In the genomic region with DNA sequence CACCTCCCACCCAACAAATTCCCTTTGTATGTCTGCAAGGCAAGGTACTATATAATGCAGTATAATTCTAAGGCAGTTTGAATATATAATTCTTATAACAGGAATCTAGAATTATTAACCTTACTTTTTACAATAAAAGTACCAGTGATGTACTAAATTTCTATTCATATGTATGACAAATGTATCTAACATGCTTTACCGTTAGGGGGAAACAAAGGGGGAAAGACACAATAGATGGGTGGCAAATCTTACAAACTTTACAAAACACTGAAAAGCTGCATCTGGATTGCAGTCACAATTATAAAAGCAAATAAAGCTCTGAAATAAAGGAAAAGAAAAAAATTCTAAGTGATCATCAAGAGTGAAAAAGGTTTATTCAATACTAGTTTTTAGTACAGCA, we compare ENCODE assay signal across 8 cellular contexts. TPM values are rescaled to one million over a fixed set of nuclear protein-coding genes. Genes with fewer than 3 reads are reported as not detected.
A peak's percentile ranks its signal among the peaks of the same experiment; 100 is the strongest.
DNase-seq lines count a peak whose midpoint lies in the region; ATAC-seq and TF ChIP-seq lines count a peak whose summit lies in the region.

No MANE protein-coding gene starts in this region.

- H3K9me3 ChIP-seq in DOHH2 (ENCODE audit: control insufficient read depth, insufficient read depth, low read length): no peaks in the 10 kb centered on the region
- H3K9me3 ChIP-seq in endodermal cell (ENCODE audit: control insufficient read depth, low read length): no peaks in the 10 kb centered on the region
- H3K9me3 ChIP-seq in neuronal stem cell (replicated peaks in 1 of 2; ENCODE audit: control insufficient read depth in 2 of 2, insufficient read depth in 1 of 2, low read depth in 1 of 2, low read length in 2 of 2): peaks cover 0 to 3% of the 10 kb centered on the region in 2 donors

- H3K18ac ChIP-seq in neuronal stem cell (ENCODE audit: low read length): no peak overlapping the region

- H3K4me1 ChIP-seq in DOHH2 (ENCODE audit: control insufficient read depth, low read length): peaks cover 28% of the 10 kb centered on the region
- H3K4me1 ChIP-seq in endodermal cell (ENCODE audit: control insufficient read depth, insufficient read depth, low read length): no peaks in the 10 kb centered on the region
- peaks cover 7 to 15% of the 10 kb centered on the region in 2 donors for H3K4me1 ChIP-seq in neuronal stem cell (ENCODE audit: control insufficient read depth in 2 of 2, insufficient read depth in 1 of 2, low read depth in 1 of 2, low read length in 2 of 2)

- H3K27me3 ChIP-seq in DOHH2 (ENCODE audit: control insufficient read depth, low read length) (peaks cover 5% of the 10 kb centered on the region), endodermal cell (ENCODE audit: control insufficient read depth, insufficient read depth, low read length, poor library complexity, severe bottlenecking) (no peaks in the 10 kb centered on the region), neuronal stem cell (ENCODE audit: control insufficient read depth in 3 of 3, insufficient read depth in 3 of 3, low read depth in 1 of 3, low read length in 3 of 3) (no peaks in the 10 kb centered on the region)

- H3K4me1 Mint-ChIP-seq in endodermal cell: peaks cover 19% of the 10 kb centered on the region

- H2BK12ac ChIP-seq in neuronal stem cell (ENCODE audit: low read length): no peak overlapping the region

- H4K8ac ChIP-seq in neuronal stem cell (ENCODE audit: low read depth, low read length): no peak overlapping the region

- H3K9me2 ChIP-seq in DOHH2 (replicated peaks; ENCODE audit: control insufficient read depth, low read length): no peaks in the 10 kb centered on the region

- ATAC-seq in GM21526 (IDR thresholded peaks at IDR 0.05; ENCODE audit: low FRiP score, unreplicated experiment): no peak

- no peak overlapping the region for H2BK15ac ChIP-seq in neuronal stem cell (ENCODE audit: low read length)

- peaks cover 4% of the 10 kb centered on the region for H3K79me2 ChIP-seq in DOHH2 (ENCODE audit: control insufficient read depth, low read length)

- no peaks in the 10 kb centered on the region for H3K9me3 Mint-ChIP-seq in endodermal cell

- H2AFZ ChIP-seq in neuronal stem cell (ENCODE audit: low read length): no peak overlapping the region

- H3K9ac ChIP-seq in endodermal cell (ENCODE audit: extremely low read depth, low read length, poor library complexity, severe bottlenecking) (peak overlapping the region; percentile 61), neuronal stem cell (ENCODE audit: low read depth, low read length, poor library complexity) (no peak overlapping the region)

- peak; percentile 29 for TF ChIP-seq CTCF in DOHH2 (IDR thresholded peaks at IDR 0.05; ENCODE audit: low read depth, low read length, poor library complexity, severe bottlenecking)
- TF ChIP-seq CTCF in NB4 (IDR thresholded peaks at IDR 0.05; ENCODE audit: low read depth, low read length): no peak
- no peak for TF ChIP-seq CTCF in endodermal cell (conservative IDR thresholded peaks at IDR 0.05)

- no peaks in the 10 kb centered on the region for H4K20me1 ChIP-seq in DOHH2 (ENCODE audit: control insufficient read depth, insufficient read depth, low read depth, low read length)

- no peak overlapping the region for H3K27ac Mint-ChIP-seq in endodermal cell

- H3K4me3 ChIP-seq in DOHH2 (ENCODE audit: low read length) (peak overlapping the region; percentile 75), NB4 (ENCODE audit: low read depth, low read length) (peak overlapping the region; percentile 79), endodermal cell (ENCODE audit: low read length) (peak overlapping the region; percentile 96), neuronal stem cell (ENCODE audit: low read length in 2 of 2) (peak overlapping the region; percentile 75 to 80)

- no peaks in the 10 kb centered on the region; the same call in 1 of the 2 replicates for H3F3A ChIP-seq in DOHH2 (ENCODE audit: control insufficient read depth, insufficient read depth)

- H2BK120ac ChIP-seq in neuronal stem cell (ENCODE audit: low read depth, low read length): no peak overlapping the region

- H4K91ac ChIP-seq in neuronal stem cell (ENCODE audit: low read depth, low read length, poor library complexity): no peak overlapping the region

- H3K23ac ChIP-seq in neuronal stem cell (ENCODE audit: low read depth, low read length, poor library complexity): no peak overlapping the region

- no peak overlapping the region for H2AK5ac ChIP-seq in neuronal stem cell (ENCODE audit: low read depth, low read length)

- H3K4me2 ChIP-seq in DOHH2 (ENCODE audit: low read length) (peak overlapping the region; percentile 77), neuronal stem cell (ENCODE audit: insufficient read depth, low read length, poor library complexity, severe bottlenecking) (no peak overlapping the region)

- no peak overlapping the region for H2BK5ac ChIP-seq in neuronal stem cell (ENCODE audit: low read length)

- H3K79me1 ChIP-seq in neuronal stem cell (ENCODE audit: low read depth, low read length): no peaks in the 10 kb centered on the region

- DNase-seq in NB4 (ENCODE audit: low read depth) (no peak), endodermal cell (no peak), neuronal stem cell (ENCODE audit: low spot score) (no peak), NCI-H2107 treated with DMSO at 0.1 percent for 48 hours (lab: John Stamatoyannopoulos, UW; ENCODE audit: unreplicated experiment) (no peak), 8988T (no peak)
- DNase-seq in activated CD4-positive, alpha-beta T cell treated with anti-CD3 and anti-CD28 coated beads for 48 hours: no peak

- peaks cover 9% of the 10 kb centered on the region for H3K27me3 Mint-ChIP-seq in endodermal cell (ENCODE audit: insufficient read depth)

- no peaks in the 10 kb centered on the region for H3K36me3 Mint-ChIP-seq in endodermal cell (ENCODE audit: low read depth)

- H3K27ac ChIP-seq in DOHH2 (ENCODE audit: low read depth, low read length): no peak overlapping the region
- H3K27ac ChIP-seq in endodermal cell (ENCODE audit: low read depth, low read length): no peak overlapping the region
- H3K27ac ChIP-seq in neuronal stem cell (replicated peaks; ENCODE audit: low read length): no peak overlapping the region

- H3K4ac ChIP-seq in neuronal stem cell (ENCODE audit: low read length): no peak overlapping the region

- 43% methylated on average over 1 of the region's 1 CpG; no CpG with 5 or more reads in 1 of the 2 experiments for WGBS in endodermal cell (ENCODE audit: insufficient coverage in 1 of 2, insufficient read length in 1 of 2), 2 experiments
- no CpG with 5 or more reads among the region's 1 CpG for WGBS in neuronal stem cell (ENCODE audit: extremely low coverage in 2 of 2, insufficient read length in 2 of 2, insufficient replicate concordance in 1 of 2), 2 donors

- H3K14ac ChIP-seq in neuronal stem cell (ENCODE audit: low read length): no peak overlapping the region

- H3K36me3 ChIP-seq in DOHH2 (ENCODE audit: control insufficient read depth, low read length): no peaks in the 10 kb centered on the region
- H3K36me3 ChIP-seq in endodermal cell (ENCODE audit: control insufficient read depth, insufficient read depth, low read length): no peaks in the 10 kb centered on the region
- H3K36me3 ChIP-seq in neuronal stem cell (replicated peaks in 1 of 2; ENCODE audit: control insufficient read depth in 2 of 2, insufficient read depth in 2 of 2, low read length in 2 of 2): peaks cover 2 to 30% of the 10 kb centered on the region in 2 donors

- peak overlapping the region; percentile 93 for H3K4me3 Mint-ChIP-seq in endodermal cell

- no peak for TF ChIP-seq POLR2A in NB4 (IDR thresholded peaks at IDR 0.05; ENCODE audit: extremely low read depth, insufficient read length)

RNA-seq across cellular contexts. Expression of gene PIK3R3, which starts 2.3 kb away (rescaled TPM):
- total RNA-seq in endodermal cell: 10 to 100 TPM; 18.4 to 19.0 TPM
- polyA plus RNA-seq in endodermal cell (2013, experiment 1 of 2): 31.1 TPM
- polyA plus RNA-seq in endodermal cell (2013, experiment 2 of 2): 30.2 TPM
- 39.4 TPM for polyA plus RNA-seq in neuronal stem cell (2013, experiment 1 of 2)
- polyA plus RNA-seq in neuronal stem cell (2013, experiment 2 of 2): 39.9 TPM

RNA-seq across cellular contexts. Expression of gene TSPAN1, which starts 44.7 kb away (rescaled TPM):
- not detected for total RNA-seq in endodermal cell
- polyA plus RNA-seq in endodermal cell (2013, experiment 1 of 2): not detected
- not detected for polyA plus RNA-seq in endodermal cell (2013, experiment 2 of 2)
- not detected for polyA plus RNA-seq in neuronal stem cell (2013, experiment 1 of 2)
- polyA plus RNA-seq in neuronal stem cell (2013, experiment 2 of 2): not detected

RNA-seq across cellular contexts. Expression of gene P3R3URF, which starts 46.1 kb away (rescaled TPM):
- not detected for total RNA-seq in endodermal cell
- not detected for polyA plus RNA-seq in endodermal cell (2013, experiment 1 of 2)
- polyA plus RNA-seq in endodermal cell (2013, experiment 2 of 2): not detected
- polyA plus RNA-seq in neuronal stem cell (2013, experiment 1 of 2): not detected
- not detected for polyA plus RNA-seq in neuronal stem cell (2013, experiment 2 of 2)
